Comparison of ENCODE assay signal across 24 cellular contexts in genomic region chr1:1329304-1330210, GRCh38. TPM values are rescaled to one million over a fixed set of nuclear protein-coding genes. Genes with fewer than 3 reads are reported as not detected.
DNase-seq lines count a peak whose midpoint lies in the region; ATAC-seq, FAIRE-seq and TF ChIP-seq lines count a peak whose summit lies in the region.
"Had no signal": no experiment of that assay in that cellular context is flagged by ENCODE, and none has a peak within 500 bp of the region (broad histone marks: within the 10 kb centered on the region; RNA-seq: fewer than 3 reads in every experiment).

No MANE protein-coding gene starts in this region.

- H3K27ac Mint-ChIP-seq in IgD-negative memory B cell (peak overlapping the region in 2 of 3 donors; percentile 46 to 64), endothelial cell (ENCODE audit: unreplicated experiment) (no peak overlapping the region)
- peak overlapping the region in 2 of 10 donors; percentile 32 to 55 for H3K27ac Mint-ChIP-seq in naive thymus-derived CD8-positive, alpha-beta T cell
- no peak overlapping the region for H3K27ac Mint-ChIP-seq in activated T-helper 1 cell treated with anti-CD3 and anti-CD28 coated beads, Interleukin-12 subunit alpha, Interleukin-12 subunit beta, Interleukin-2, Interleukin-4 antibody, amounts not matched to agents 30 ng/mL and 10 ng/mL and 1 ng/mL, durations not matched to agents 14 hours and 24 hours and 36 hours
- H3K27ac Mint-ChIP-seq: activated B cell treated with CpG ODN at 0.5 μM for 24 hours; activated naive CD8-positive, alpha-beta T cell treated with anti-CD3 and anti-CD28 coated beads, Interleukin-2, amount 10 ng/mL, durations not matched to agents 7 days and 5 days; activated T-helper 2 cell treated with anti-CD3 and anti-CD28 coated beads, Interferon-gamma antibody, Interleukin-2, Interleukin-4, amounts not matched to agents 10 μg/mL and 5 μg/mL and 100 μg/mL, durations not matched to agents 14 hours and 24 hours and 36 hours had no signal

- no peak overlapping the region for H2AFZ ChIP-seq in neuronal stem cell (ENCODE audit: low read length)

- H3K18ac ChIP-seq in neuronal stem cell (ENCODE audit: low read length): peak overlapping the region; percentile 70

- no peak for DNase-seq in GM12891 (ENCODE audit: insufficient read length, low spot score)
- no peak for DNase-seq in endothelial cell (ENCODE audit: low spot score)
- no peak for DNase-seq in neuronal stem cell (ENCODE audit: low spot score)
- no peak for DNase-seq in stomach
- no peak for DNase-seq in naive thymus-derived CD8-positive, alpha-beta T cell
- DNase-seq in activated T-helper 1 cell treated with anti-CD3 and anti-CD28 coated beads, Interleukin-12 subunit alpha, Interleukin-12 subunit beta, Interleukin-2, Interleukin-4 antibody, amounts not matched to agents 30 ng/mL and 10 ng/mL and 1 ng/mL, durations not matched to agents 14 hours and 24 hours and 36 hours (ENCODE audit: low spot score): no peak
- DNase-seq: activated B cell treated with CpG ODN at 0.5 μM for 24 hours; activated naive CD8-positive, alpha-beta T cell treated with anti-CD3 and anti-CD28 coated beads, Interleukin-2, amount 10 ng/mL, durations not matched to agents 7 days and 5 days; EL; heart left ventricle; kidney glomerular epithelial cell; NCI-H1092; NCI-H1930; NCI-H226; NCI-H774; occipital lobe; Right ventricle myocardium superior; stimulated activated CD8-positive, alpha-beta memory T cell treated with anti-CD3 and anti-CD28 coated beads, Interleukin-4, amount 100 ng/mL, for 48 hours; T1000 had no signal

- peak overlapping the region; percentile 86 for H4K8ac ChIP-seq in neuronal stem cell (ENCODE audit: low read depth, low read length)

- no peak overlapping the region for H2BK5ac ChIP-seq in neuronal stem cell (ENCODE audit: low read length)

- peak overlapping the region; percentile 82 for H2BK12ac ChIP-seq in neuronal stem cell (ENCODE audit: low read length)

- no peak for ATAC-seq in naive thymus-derived CD8-positive, alpha-beta T cell

- peaks cover 0 to 9% of the 10 kb centered on the region in 2 donors for H3K9me3 ChIP-seq in neuronal stem cell (replicated peaks in 1 of 2; ENCODE audit: control insufficient read depth in 2 of 2, insufficient read depth in 1 of 2, low read depth in 1 of 2, low read length in 2 of 2)
- no peaks in the 10 kb centered on the region for H3K9me3 ChIP-seq in stomach
- H3K9me3 ChIP-seq: heart left ventricle had no signal

- H3K36me3 ChIP-seq in neuronal stem cell (replicated peaks in 1 of 2; ENCODE audit: control insufficient read depth in 2 of 2, insufficient read depth in 2 of 2, low read length in 2 of 2): peaks cover 13 to 29% of the 10 kb centered on the region in 2 donors
- H3K36me3 ChIP-seq in stomach: peaks cover 16 to 36% (median 25%) of the 10 kb centered on the region in 4 donors

- POLR2A ChIA-PET in naive thymus-derived CD8-positive, alpha-beta T cell (lab: Charles Lee): interaction anchor here (1.0 kb wide), 1 partner anchor 14 kb away, joined by 4 read pairs; no protein-coding TSS in a partner anchor

- H3K27me3 Mint-ChIP-seq in IgD-negative memory B cell: no peaks in the 10 kb centered on the region
- peaks cover 18% of the 10 kb centered on the region for H3K27me3 Mint-ChIP-seq in endothelial cell (ENCODE audit: unreplicated experiment)
- no peaks in the 10 kb centered on the region for H3K27me3 Mint-ChIP-seq in naive thymus-derived CD8-positive, alpha-beta T cell
- no peaks in the 10 kb centered on the region for H3K27me3 Mint-ChIP-seq in activated T-helper 1 cell treated with anti-CD3 and anti-CD28 coated beads, Interleukin-12 subunit alpha, Interleukin-12 subunit beta, Interleukin-2, Interleukin-4 antibody, amounts not matched to agents 30 ng/mL and 10 ng/mL and 1 ng/mL, durations not matched to agents 14 hours and 24 hours and 36 hours (ENCODE audit: insufficient read depth)
- H3K27me3 Mint-ChIP-seq: activated B cell treated with CpG ODN at 0.5 μM for 24 hours; activated naive CD8-positive, alpha-beta T cell treated with anti-CD3 and anti-CD28 coated beads, Interleukin-2, amount 10 ng/mL, durations not matched to agents 7 days and 5 days had no signal

- H3K23ac ChIP-seq in neuronal stem cell (ENCODE audit: low read depth, low read length, poor library complexity): peak overlapping the region; percentile 92

- no peak for TF ChIP-seq EP300 in stomach (IDR thresholded peaks at IDR 0.05)

- no peak overlapping the region for H3K4me2 ChIP-seq in neuronal stem cell (ENCODE audit: insufficient read depth, low read length, poor library complexity, severe bottlenecking)

- H3K9ac ChIP-seq in neuronal stem cell (ENCODE audit: low read depth, low read length, poor library complexity): peak overlapping the region; percentile 80

- peak overlapping the region; percentile 80 for H4K91ac ChIP-seq in neuronal stem cell (ENCODE audit: low read depth, low read length, poor library complexity)

- no CpG with 5 or more reads among the region's 58 CpGs for WGBS in neuronal stem cell (ENCODE audit: extremely low coverage in 2 of 2, insufficient read length in 2 of 2, insufficient replicate concordance in 1 of 2), 2 donors
- 90 to 93% (median 91%) methylated on average over 51 to 58 of the region's 58 CpGs for WGBS in stomach, 5 donors

- H3K79me1 ChIP-seq in neuronal stem cell (ENCODE audit: low read depth, low read length): peaks cover 25% of the 10 kb centered on the region

- peak; percentile 75 for TF ChIP-seq POLR2A in GM12891 (IDR thresholded peaks at IDR 0.05; ENCODE audit: low read depth, low read length)
- TF ChIP-seq POLR2A in stomach (IDR thresholded peaks at IDR 0.05): no peak

- H3K4me3 Mint-ChIP-seq in IgD-negative memory B cell (peak overlapping the region in 2 of 4 donors; percentile 39 to 83), endothelial cell (ENCODE audit: unreplicated experiment) (peak overlapping the region; percentile 79)
- H3K4me3 Mint-ChIP-seq in naive thymus-derived CD8-positive, alpha-beta T cell: peak overlapping the region in 2 of 10 donors; percentile 26 to 28
- H3K4me3 Mint-ChIP-seq in activated T-helper 1 cell treated with anti-CD3 and anti-CD28 coated beads, Interleukin-12 subunit alpha, Interleukin-12 subunit beta, Interleukin-2, Interleukin-4 antibody, amounts not matched to agents 30 ng/mL and 10 ng/mL and 1 ng/mL, durations not matched to agents 14 hours and 24 hours and 36 hours: no peak overlapping the region
- H3K4me3 Mint-ChIP-seq: activated B cell treated with CpG ODN at 0.5 μM for 24 hours; activated naive CD8-positive, alpha-beta T cell treated with anti-CD3 and anti-CD28 coated beads, Interleukin-2, amount 10 ng/mL, durations not matched to agents 7 days and 5 days had no signal

- peak overlapping the region; percentile 7 for H2AK5ac ChIP-seq in neuronal stem cell (ENCODE audit: low read depth, low read length)

- intact Hi-C loops in stomach (cut with DNase I; ENCODE audit: low total_unique reads): no loop called here
- intact Hi-C loops in activated T-helper 1 cell treated with anti-CD3 and anti-CD28 coated beads, Interleukin-12 subunit alpha, Interleukin-12 subunit beta, Interleukin-2, Interleukin-4 antibody, amounts not matched to agents 30 ng/mL and 10 ng/mL and 1 ng/mL, durations not matched to agents 14 hours and 24 hours and 36 hours (cut with micrococcal nuclease): no loop called here

- no peak overlapping the region for H3K4ac ChIP-seq in neuronal stem cell (ENCODE audit: low read length)

- no peak overlapping the region for H3K27ac ChIP-seq in neuronal stem cell (replicated peaks; ENCODE audit: low read length)
- no peak overlapping the region for H3K27ac ChIP-seq in stomach
- H3K27ac ChIP-seq: C4-2B had no signal

- H2BK15ac ChIP-seq in neuronal stem cell (ENCODE audit: low read length): no peak overlapping the region

- H3K27me3 ChIP-seq in neuronal stem cell (ENCODE audit: control insufficient read depth in 3 of 3, insufficient read depth in 3 of 3, low read depth in 1 of 3, low read length in 3 of 3) (peaks cover 0 to 2% (median 0%) of the 10 kb centered on the region in 3 experiments), stomach (no peaks in the 10 kb centered on the region)
- H3K27me3 ChIP-seq: heart left ventricle had no signal

- H2BK120ac ChIP-seq in neuronal stem cell (ENCODE audit: low read depth, low read length): no peak overlapping the region

- H3K14ac ChIP-seq in neuronal stem cell (ENCODE audit: low read length): peak overlapping the region; percentile 98

- TF ChIP-seq CTCF in endothelial cell (IDR thresholded peaks at IDR 0.05; ENCODE audit: unreplicated experiment): no peak
- TF ChIP-seq CTCF in stomach (IDR thresholded peaks at IDR 0.05): no peak

- H3K4me1 ChIP-seq in neuronal stem cell (ENCODE audit: control insufficient read depth in 2 of 2, insufficient read depth in 1 of 2, low read depth in 1 of 2, low read length in 2 of 2) (peaks cover 16 to 18% of the 10 kb centered on the region in 2 donors), stomach (peaks cover 26 to 62% (median 57%) of the 10 kb centered on the region in 4 donors)

- no peaks in the 10 kb centered on the region for H3K9me3 Mint-ChIP-seq in IgD-negative memory B cell
- H3K9me3 Mint-ChIP-seq in endothelial cell (ENCODE audit: unreplicated experiment): no peaks in the 10 kb centered on the region
- H3K9me3 Mint-ChIP-seq in naive thymus-derived CD8-positive, alpha-beta T cell: no peaks in the 10 kb centered on the region
- no peaks in the 10 kb centered on the region for H3K9me3 Mint-ChIP-seq in activated T-helper 1 cell treated with anti-CD3 and anti-CD28 coated beads, Interleukin-12 subunit alpha, Interleukin-12 subunit beta, Interleukin-2, Interleukin-4 antibody, amounts not matched to agents 30 ng/mL and 10 ng/mL and 1 ng/mL, durations not matched to agents 14 hours and 24 hours and 36 hours
- H3K9me3 Mint-ChIP-seq: activated B cell treated with CpG ODN at 0.5 μM for 24 hours; activated naive CD8-positive, alpha-beta T cell treated with anti-CD3 and anti-CD28 coated beads, Interleukin-2, amount 10 ng/mL, durations not matched to agents 7 days and 5 days; activated T-helper 2 cell treated with anti-CD3 and anti-CD28 coated beads, Interferon-gamma antibody, Interleukin-2, Interleukin-4, amounts not matched to agents 10 μg/mL and 5 μg/mL and 100 μg/mL, durations not matched to agents 14 hours and 24 hours and 36 hours had no signal

- H3K36me3 Mint-ChIP-seq in IgD-negative memory B cell (peaks cover 4% of the 10 kb centered on the region), endothelial cell (ENCODE audit: low read depth, unreplicated experiment) (peaks cover 8% of the 10 kb centered on the region)
- peaks cover 0 to 3% (median 0%) of the 10 kb centered on the region in 3 donors for H3K36me3 Mint-ChIP-seq in naive thymus-derived CD8-positive, alpha-beta T cell
- no peaks in the 10 kb centered on the region for H3K36me3 Mint-ChIP-seq in activated T-helper 1 cell treated with anti-CD3 and anti-CD28 coated beads, Interleukin-12 subunit alpha, Interleukin-12 subunit beta, Interleukin-2, Interleukin-4 antibody, amounts not matched to agents 30 ng/mL and 10 ng/mL and 1 ng/mL, durations not matched to agents 14 hours and 24 hours and 36 hours (ENCODE audit: low read depth)
- H3K36me3 Mint-ChIP-seq: activated naive CD8-positive, alpha-beta T cell treated with anti-CD3 and anti-CD28 coated beads, Interleukin-2, amount 10 ng/mL, durations not matched to agents 7 days and 5 days had no signal

- H3K4me3 ChIP-seq in neuronal stem cell (ENCODE audit: low read length in 2 of 2): peak overlapping the region in 1 of 2 donors; percentile 73
- no peak overlapping the region for H3K4me3 ChIP-seq in stomach
- H3K4me3 ChIP-seq: heart left ventricle had no signal

- FAIRE-seq in GM12891 (lab: Jason Lieb, UNC): peak; percentile 94
- FAIRE-seq: D721Med, H54 had no signal

- peaks cover 8 to 18% (median 12%) of the 10 kb centered on the region in 3 donors for H3K4me1 Mint-ChIP-seq in IgD-negative memory B cell
- H3K4me1 Mint-ChIP-seq in endothelial cell (ENCODE audit: unreplicated experiment): peaks cover 7% of the 10 kb centered on the region
- peaks cover 4 to 23% (median 16%) of the 10 kb centered on the region in 4 donors for H3K4me1 Mint-ChIP-seq in naive thymus-derived CD8-positive, alpha-beta T cell
- H3K4me1 Mint-ChIP-seq in activated T-helper 1 cell treated with anti-CD3 and anti-CD28 coated beads, Interleukin-12 subunit alpha, Interleukin-12 subunit beta, Interleukin-2, Interleukin-4 antibody, amounts not matched to agents 30 ng/mL and 10 ng/mL and 1 ng/mL, durations not matched to agents 14 hours and 24 hours and 36 hours (ENCODE audit: low read depth): peaks cover 11% of the 10 kb centered on the region

RNA-seq across cellular contexts. Expression of gene TAS1R3, which starts 1.5 kb away (rescaled TPM):
- 0.50 TPM for polyA plus RNA-seq in GM12891 (2012; ENCODE audit: low read depth, missing spikeins)
- 5.5 TPM for polyA plus RNA-seq in IgD-negative memory B cell
- 1.2 TPM for total RNA-seq in endothelial cell (ENCODE audit: unreplicated experiment)
- polyA plus RNA-seq in neuronal stem cell (2013, experiment 1 of 2): 0.14 TPM
- polyA plus RNA-seq in neuronal stem cell (2013, experiment 2 of 2): 0.12 TPM
- total RNA-seq in stomach: 10 to 100 TPM in 1 of 5 donors, under 1 TPM in 2, not detected in 2; 0.37 to 11.7 (median 0.43) TPM
- under 1 TPM in 2 of 3 donors, not detected in 1; 0.10 to 0.31 TPM for polyA plus RNA-seq in stomach
- 1 to 10 TPM; 2.7 to 3.0 TPM for total RNA-seq in naive thymus-derived CD8-positive, alpha-beta T cell
- under 1 TPM in 1 of 3 donors, not detected in 2; 0.10 TPM for polyA plus RNA-seq in naive thymus-derived CD8-positive, alpha-beta T cell
- total RNA-seq in activated T-helper 1 cell treated with anti-CD3 and anti-CD28 coated beads, Interleukin-12 subunit alpha, Interleukin-12 subunit beta, Interleukin-2, Interleukin-4 antibody, amounts not matched to agents 30 ng/mL and 10 ng/mL and 1 ng/mL, durations not matched to agents 14 hours and 24 hours and 36 hours: 0.22 and 0.34 TPM in 2 replicates

RNA-seq across cellular contexts. Expression of gene CPTP, which starts 5.0 kb away (rescaled TPM):
- polyA plus RNA-seq in GM12891 (2012; ENCODE audit: low read depth, missing spikeins): 11.6 TPM
- polyA plus RNA-seq in IgD-negative memory B cell: 31.7 TPM
- 26.0 TPM for total RNA-seq in endothelial cell (ENCODE audit: unreplicated experiment)
- polyA plus RNA-seq in neuronal stem cell (2013, experiment 1 of 2): 9.4 TPM
- polyA plus RNA-seq in neuronal stem cell (2013, experiment 2 of 2): 9.2 TPM
- total RNA-seq in stomach: 100 to 1,000 TPM in 1 of 5 donors, 10 to 100 TPM in 2, 1 to 10 TPM in 2; 6.6 to 226 (median 12.3) TPM
- 10 to 100 TPM; 17.3 to 49.1 (median 28.4) TPM for polyA plus RNA-seq in stomach
- total RNA-seq in naive thymus-derived CD8-positive, alpha-beta T cell: 10 to 100 TPM; 25.5 to 25.9 TPM
- polyA plus RNA-seq in naive thymus-derived CD8-positive, alpha-beta T cell: 10 to 100 TPM in 2 of 3 donors, 1 to 10 TPM in 1; 9.3 to 19.9 (median 11.6) TPM
- 13.6 and 14.6 TPM in 2 replicates for total RNA-seq in activated T-helper 1 cell treated with anti-CD3 and anti-CD28 coated beads, Interleukin-12 subunit alpha, Interleukin-12 subunit beta, Interleukin-2, Interleukin-4 antibody, amounts not matched to agents 30 ng/mL and 10 ng/mL and 1 ng/mL, durations not matched to agents 14 hours and 24 hours and 36 hours

RNA-seq across cellular contexts. Expression of gene INTS11, which starts 5.1 kb away (rescaled TPM):
- 53.4 TPM for polyA plus RNA-seq in GM12891 (2012; ENCODE audit: low read depth, missing spikeins)
- 65.8 TPM for polyA plus RNA-seq in IgD-negative memory B cell
- total RNA-seq in endothelial cell (ENCODE audit: unreplicated experiment): 104 TPM
- polyA plus RNA-seq in neuronal stem cell (2013, experiment 1 of 2): 73.8 TPM
- polyA plus RNA-seq in neuronal stem cell (2013, experiment 2 of 2): 72.0 TPM
- 100 to 1,000 TPM in 4 of 5 donors, 10 to 100 TPM in 1; 59.5 to 520 (median 192) TPM for total RNA-seq in stomach
- polyA plus RNA-seq in stomach: 100 to 1,000 TPM; 113 to 151 (median 134) TPM
- total RNA-seq in naive thymus-derived CD8-positive, alpha-beta T cell: 100 to 1,000 TPM; 171 to 174 TPM
- 10 to 100 TPM; 51.7 to 65.1 (median 59.9) TPM for polyA plus RNA-seq in naive thymus-derived CD8-positive, alpha-beta T cell
- total RNA-seq in activated T-helper 1 cell treated with anti-CD3 and anti-CD28 coated beads, Interleukin-12 subunit alpha, Interleukin-12 subunit beta, Interleukin-2, Interleukin-4 antibody, amounts not matched to agents 30 ng/mL and 10 ng/mL and 1 ng/mL, durations not matched to agents 14 hours and 24 hours and 36 hours: 144 and 147 TPM in 2 replicates

RNA-seq across cellular contexts. Expression of gene DVL1, which starts 19.7 kb away (rescaled TPM):
- polyA plus RNA-seq in GM12891 (2012; ENCODE audit: low read depth, missing spikeins): 11.5 TPM
- polyA plus RNA-seq in IgD-negative memory B cell: 1.0 TPM
- 26.7 TPM for total RNA-seq in endothelial cell (ENCODE audit: unreplicated experiment)
- polyA plus RNA-seq in neuronal stem cell (2013, experiment 1 of 2): 31.8 TPM
- 31.9 TPM for polyA plus RNA-seq in neuronal stem cell (2013, experiment 2 of 2)
- 100 to 1,000 TPM in 3 of 5 donors, 10 to 100 TPM in 2; 41.3 to 229 (median 143) TPM for total RNA-seq in stomach
- 10 to 100 TPM; 47.4 to 80.4 (median 64.0) TPM for polyA plus RNA-seq in stomach
- 10 to 100 TPM; 41.9 to 53.3 TPM for total RNA-seq in naive thymus-derived CD8-positive, alpha-beta T cell
- polyA plus RNA-seq in naive thymus-derived CD8-positive, alpha-beta T cell: 1 to 10 TPM in 2 of 3 donors, under 1 TPM in 1; 0.99 to 2.0 (median 1.4) TPM
- total RNA-seq in activated T-helper 1 cell treated with anti-CD3 and anti-CD28 coated beads, Interleukin-12 subunit alpha, Interleukin-12 subunit beta, Interleukin-2, Interleukin-4 antibody, amounts not matched to agents 30 ng/mL and 10 ng/mL and 1 ng/mL, durations not matched to agents 14 hours and 24 hours and 36 hours: 66.5 and 72.2 TPM in 2 replicates

RNA-seq across cellular contexts. Expression of gene PUSL1, which starts 21.2 kb away (rescaled TPM):
- polyA plus RNA-seq in GM12891 (2012; ENCODE audit: low read depth, missing spikeins): 10.1 TPM
- polyA plus RNA-seq in IgD-negative memory B cell: 21.0 TPM
- 14.0 TPM for total RNA-seq in endothelial cell (ENCODE audit: unreplicated experiment)
- 15.2 TPM for polyA plus RNA-seq in neuronal stem cell (2013, experiment 1 of 2)
- polyA plus RNA-seq in neuronal stem cell (2013, experiment 2 of 2): 15.0 TPM
- total RNA-seq in stomach: 10 to 100 TPM in 3 of 5 donors, 1 to 10 TPM in 1, not detected in 1; 5.9 to 64.9 (median 51.4) TPM
- 10 to 100 TPM; 15.2 to 25.5 (median 23.8) TPM for polyA plus RNA-seq in stomach
- total RNA-seq in naive thymus-derived CD8-positive, alpha-beta T cell: 10 to 100 TPM; 19.6 to 23.4 TPM
- 10 to 100 TPM; 14.5 to 18.2 (median 17.7) TPM for polyA plus RNA-seq in naive thymus-derived CD8-positive, alpha-beta T cell
- 34.6 and 36.8 TPM in 2 replicates for total RNA-seq in activated T-helper 1 cell treated with anti-CD3 and anti-CD28 coated beads, Interleukin-12 subunit alpha, Interleukin-12 subunit beta, Interleukin-2, Interleukin-4 antibody, amounts not matched to agents 30 ng/mL and 10 ng/mL and 1 ng/mL, durations not matched to agents 14 hours and 24 hours and 36 hours

Comparison
In these comparisons a context has a peak if more than half of its experiments do, and no peak if none do; other contexts are left out.
1. H3K27ac Mint-ChIP-seq: peak in IgD-negative memory B cell (2 of 3); none in endothelial cell (single experiment) and activated T-helper 1 cell treated with anti-CD3 and anti-CD28 coated beads, Interleukin-12 subunit alpha, Interleukin-12 subunit beta, Interleukin-2, Interleukin-4 antibody, amounts not matched to agents 30 ng/mL and 10 ng/mL and 1 ng/mL, durations not matched to agents 14 hours and 24 hours and 36 hours (single experiment).